In the genomic region with DNA sequence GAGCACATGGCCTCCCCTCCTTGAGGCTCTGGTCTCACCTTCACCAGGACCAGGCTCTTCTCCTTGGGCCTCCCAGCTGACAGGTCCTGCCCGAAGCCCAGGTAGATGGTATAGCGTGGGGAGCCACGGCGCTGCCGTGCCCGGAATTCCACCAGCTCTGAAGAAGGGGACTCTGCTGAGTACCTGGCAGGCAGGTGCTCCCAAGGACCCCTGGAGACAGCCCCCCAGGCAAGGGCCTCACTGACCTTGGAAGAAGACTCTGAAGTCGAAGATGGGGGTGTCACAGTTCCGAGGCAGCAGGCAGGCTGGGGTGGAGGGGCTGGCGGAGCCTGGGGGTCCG, we compare ENCODE assay signal across 12 cellular contexts. TPM values are rescaled to one million over a fixed set of nuclear protein-coding genes. Genes with fewer than 3 reads are reported as not detected.
DNase-seq lines count a peak whose midpoint lies in the region; ATAC-seq and TF ChIP-seq lines count a peak whose summit lies in the region.
"Had no signal": no experiment of that assay in that cellular context is flagged by ENCODE, and none has a peak within 500 bp of the region (broad histone marks: within the 10 kb centered on the region; RNA-seq: fewer than 3 reads in every experiment).

No MANE protein-coding gene starts in this region.

- CTCF ChIA-PET in CD4-positive, alpha-beta T cell (lab: Charles Lee): interaction anchor here (2.0 kb wide), 1 partner anchor 58 kb away, joined by 5 read pairs; no protein-coding TSS in a partner anchor

- no peak for TF ChIP-seq POLR2A in Peyer's patch (IDR thresholded peaks at IDR 0.05)

- H3K4me3 ChIP-seq in Peyer's patch (no peak overlapping the region), mucosa of rectum (ENCODE audit: low read length in 2 of 2) (no peak overlapping the region)
- H3K4me3 ChIP-seq: GM23338 had no signal

- DNase-seq in CD4-positive, alpha-beta T cell: no peak
- DNase-seq in Peyer's patch (no peak), NOMO-1 (lab: John Stamatoyannopoulos, UW; ENCODE audit: unreplicated experiment in 2 of 2) (no peak), NCI-H2107 (lab: John Stamatoyannopoulos, UW) (no peak), pons (ENCODE audit: low spot score) (no peak)
- DNase-seq: activated B cell treated with CpG ODN at 0.5 μM for 24 hours, cerebellar nuclear complex, NCI-H1092 treated with DMSO at 0.1 percent for 48 hours had no signal

- POLR2A ChIA-PET in CD4-positive, alpha-beta T cell (lab: Charles Lee): no interaction called here

- peaks cover 36% of the 10 kb centered on the region for H3K36me3 Mint-ChIP-seq in CD4-positive, alpha-beta T cell (ENCODE audit: low read depth)

- H3K27me3 ChIP-seq in CD4-positive, alpha-beta T cell (ENCODE audit: control insufficient read depth, insufficient read depth, low read length): no peaks in the 10 kb centered on the region
- H3K27me3 ChIP-seq in Peyer's patch (no peaks in the 10 kb centered on the region), mucosa of rectum (ENCODE audit: control insufficient read depth in 2 of 2, insufficient read depth in 2 of 2, low read length in 2 of 2) (no peaks in the 10 kb centered on the region)

- H3K27me3 Mint-ChIP-seq in CD4-positive, alpha-beta T cell: no peaks in the 10 kb centered on the region
- H3K27me3 Mint-ChIP-seq: activated B cell treated with CpG ODN at 0.5 μM for 24 hours had no signal

- intact Hi-C loops in CD4-positive, alpha-beta T cell (cut with DNase I, micrococcal nuclease): loop anchor here in 1 of 2 experiments (2.0 to 5.0 kb wide), 2 partner anchors 54 to 79 kb away; no protein-coding TSS in a partner anchor

- peaks cover 0 to 55% (median 3%) of the 10 kb centered on the region in 3 donors for H3K36me3 ChIP-seq in Peyer's patch
- H3K36me3 ChIP-seq in mucosa of rectum (ENCODE audit: control insufficient read depth in 2 of 2, insufficient read depth in 2 of 2, low read length in 2 of 2): peaks cover 45 to 47% of the 10 kb centered on the region in 2 donors

- peak overlapping the region; percentile 75 for H3K27ac ChIP-seq in CD4-positive, alpha-beta T cell (ENCODE audit: low read depth, low read length)
- peak overlapping the region; percentile 69 to 96 (median 94) for H3K27ac ChIP-seq in Peyer's patch
- peak overlapping the region; percentile 76 to 82 for H3K27ac ChIP-seq in mucosa of rectum (ENCODE audit: low read depth in 2 of 2, low read length in 2 of 2)

- peak overlapping the region; percentile 24 to 41 for H3K9ac ChIP-seq in mucosa of rectum (ENCODE audit: low read depth in 1 of 2, low read length in 2 of 2)

- H3K4me1 ChIP-seq in Peyer's patch (peaks cover 10 to 53% (median 23%) of the 10 kb centered on the region in 4 donors), mucosa of rectum (ENCODE audit: control insufficient read depth in 2 of 2, insufficient read depth in 2 of 2, low read length in 2 of 2) (peaks cover 39 to 42% of the 10 kb centered on the region in 2 donors)

- no peak for ATAC-seq in CD4-positive, alpha-beta T cell (ENCODE audit: poor library complexity)

- peak overlapping the region; percentile 74 for H3K27ac Mint-ChIP-seq in CD4-positive, alpha-beta T cell
- H3K27ac Mint-ChIP-seq: GM23338 had no signal

- no peaks in the 10 kb centered on the region for H3K9me3 ChIP-seq in CD4-positive, alpha-beta T cell (ENCODE audit: control insufficient read depth, low read length)
- no peaks in the 10 kb centered on the region for H3K9me3 ChIP-seq in Peyer's patch
- no peaks in the 10 kb centered on the region for H3K9me3 ChIP-seq in mucosa of rectum (ENCODE audit: control insufficient read depth in 2 of 2, low read length in 2 of 2)

- H3K4me1 Mint-ChIP-seq in CD4-positive, alpha-beta T cell (ENCODE audit: low read depth): peaks cover 16% of the 10 kb centered on the region

- no peaks in the 10 kb centered on the region for H3K9me3 Mint-ChIP-seq in CD4-positive, alpha-beta T cell
- H3K9me3 Mint-ChIP-seq: activated B cell treated with CpG ODN at 0.5 μM for 24 hours, GM23338, nephron had no signal

- TF ChIP-seq CTCF in CD4-positive, alpha-beta T cell (IDR thresholded peaks at IDR 0.05): no peak
- TF ChIP-seq CTCF in Peyer's patch (IDR thresholded peaks at IDR 0.05): no peak

- H3K4me3 Mint-ChIP-seq in CD4-positive, alpha-beta T cell: no peak overlapping the region
- H3K4me3 Mint-ChIP-seq: GM23338 had no signal

RNA-seq across cellular contexts. Expression of gene IRF7, which starts 2.8 kb away (rescaled TPM):
- total RNA-seq in CD4-positive, alpha-beta T cell: 10 to 100 TPM; 36.5 to 37.7 TPM
- total RNA-seq in Peyer's patch: 10 to 100 TPM; 28.1 to 80.9 (median 58.4) TPM

RNA-seq across cellular contexts. Expression of gene CDHR5, which starts 11.8 kb away (rescaled TPM):
- not detected for total RNA-seq in CD4-positive, alpha-beta T cell
- 1,000 to 10,000 TPM in 3 of 4 donors, 10 to 100 TPM in 1; 77.6 to 1,696 (median 1,274) TPM for total RNA-seq in Peyer's patch
- total RNA-seq: activated B cell treated with CpG ODN at 0.5 μM for 24 hours, GM23338 had no signal

RNA-seq across cellular contexts. Expression of gene SCT, which starts 14.1 kb away (rescaled TPM):
- total RNA-seq in CD4-positive, alpha-beta T cell: not detected
- 10 to 100 TPM in 1 of 4 donors, not detected in 3; 12.6 TPM for total RNA-seq in Peyer's patch
- total RNA-seq: activated B cell treated with CpG ODN at 0.5 μM for 24 hours, GM23338, HT-29 had no signal

RNA-seq across cellular contexts. Expression of gene DRD4, which starts 24.1 kb away (rescaled TPM):
- under 1 TPM; 0.70 to 0.82 TPM for total RNA-seq in CD4-positive, alpha-beta T cell
- total RNA-seq in Peyer's patch: 1 to 10 TPM in 2 of 4 donors, not detected in 2; 1.6 to 3.0 TPM

RNA-seq across cellular contexts. Expression of gene PHRF1, which starts 36.7 kb away (rescaled TPM):
- 10 to 100 TPM; 37.1 to 37.6 TPM for total RNA-seq in CD4-positive, alpha-beta T cell
- 10 to 100 TPM; 48.4 to 88.0 (median 57.8) TPM for total RNA-seq in Peyer's patch

Comparison
In these comparisons a context has a peak if more than half of its experiments do, and no peak if none do; other contexts are left out.
1. RNA of gene CDHR5, which starts 11.8 kb away (total RNA-seq): 77.6 to 1,696 TPM in Peyer's patch; not detected in CD4-positive, alpha-beta T cell; every median in the first group is over 10 times any median in the second.
2. Peak in every context shown above with its lines, with median percentiles within 50 percentile points of each other: H3K27ac ChIP-seq.